ENCODE assay signal across 1 cellular context in genomic region chr6:148342146-148343027, GRCh38.
TF ChIP-seq lines count a peak whose summit lies in the region.

Gene SASH1 (plus strand): TSS chr6:148342838. CDS start chr6:148343068, 230 bp downstream.

TF ChIP-seq in HepG2, 621 proteins besides CTCF, POLR2A, EP300 and RAD21 (continued from another document and continues in another):
- TF ChIP-seq ZBTB39 (CRISPR knock-in tag; IDR thresholded peaks at IDR 0.05): no peak
- no peak for TF ChIP-seq ZNF260 (CRISPR knock-in tag; IDR thresholded peaks at IDR 0.05; ENCODE audit: borderline replicate concordance, low read depth)
- no peak for TF ChIP-seq ONECUT2 (CRISPR knock-in tag; IDR thresholded peaks at IDR 0.05)
- peak; percentile 50; the same call in 1 of the 2 replicates for TF ChIP-seq SPEN (CRISPR knock-in tag; IDR thresholded peaks at IDR 0.05; ENCODE audit: low read depth)
- TF ChIP-seq HMG20A (CRISPR knock-in tag; IDR thresholded peaks at IDR 0.05; ENCODE audit: borderline replicate concordance): peak; percentile 34; the same call in 1 of the 2 replicates
- peak; percentile 54; the same call in 1 of the 2 replicates for TF ChIP-seq ARNTL (CRISPR knock-in tag; IDR thresholded peaks at IDR 0.05)
- no peak; the same call in 1 of the 2 replicates for TF ChIP-seq ZNF775 (CRISPR knock-in tag; IDR thresholded peaks at IDR 0.05; ENCODE audit: borderline replicate concordance)
- 0 out of 2 replicates have a peak, but pooled peaks have one; percentile 69 for TF ChIP-seq IRF2 (CRISPR knock-in tag; IDR thresholded peaks at IDR 0.05)
- no peak for TF ChIP-seq CBFB (CRISPR knock-in tag; IDR thresholded peaks at IDR 0.05)
- TF ChIP-seq NR2F2 (IDR thresholded peaks at IDR 0.05; ENCODE audit: borderline replicate concordance, low read depth): no peak
- no peak for TF ChIP-seq ZBTB14 (CRISPR knock-in tag; IDR thresholded peaks at IDR 0.05)
- TF ChIP-seq TERF1 (CRISPR knock-in tag; IDR thresholded peaks at IDR 0.05): no peak
- TF ChIP-seq ZBTB33 (CRISPR knock-in tag; IDR thresholded peaks at IDR 0.05): no peak
- TF ChIP-seq MTA3 (CRISPR knock-in tag; IDR thresholded peaks at IDR 0.05): no peak
- TF ChIP-seq RAD51 (IDR thresholded peaks at IDR 0.05; ENCODE audit: borderline replicate concordance): no peak
- peak; percentile 38; the same call in 1 of the 2 replicates for TF ChIP-seq ZNF614 (CRISPR knock-in tag; IDR thresholded peaks at IDR 0.05; ENCODE audit: borderline replicate concordance)
- 0 out of 2 replicates have a peak, but pooled peaks have one; percentile 42 for TF ChIP-seq ZNF142 (CRISPR knock-in tag; IDR thresholded peaks at IDR 0.05)
- no peak for TF ChIP-seq ZBTB49 (CRISPR knock-in tag; IDR thresholded peaks at IDR 0.05; ENCODE audit: borderline replicate concordance)
- no peak for TF ChIP-seq HOXA7 (CRISPR knock-in tag; IDR thresholded peaks at IDR 0.05)
- TF ChIP-seq TOE1 (CRISPR knock-in tag; IDR thresholded peaks at IDR 0.05): peak; percentile 55; the same call in 1 of the 2 replicates
- TF ChIP-seq WIZ (CRISPR knock-in tag; IDR thresholded peaks at IDR 0.05): no peak
- TF ChIP-seq MXD4 (CRISPR knock-in tag; IDR thresholded peaks at IDR 0.05): peak; percentile 86
- TF ChIP-seq MLX (CRISPR knock-in tag; IDR thresholded peaks at IDR 0.05): no peak; the same call in 1 of the 2 replicates
- TF ChIP-seq ZNF841 (CRISPR knock-in tag; IDR thresholded peaks at IDR 0.05; ENCODE audit: borderline replicate concordance): no peak
- peak; percentile 54; the same call in 1 of the 2 replicates for TF ChIP-seq NCOR1 (IDR thresholded peaks at IDR 0.05; ENCODE audit: borderline replicate concordance, low read length)
- TF ChIP-seq GATAD1 (CRISPR knock-in tag; IDR thresholded peaks at IDR 0.05): no peak
- TF ChIP-seq PRMT3 (CRISPR knock-in tag; IDR thresholded peaks at IDR 0.05; ENCODE audit: borderline replicate concordance, low read depth): no peak
- peak; percentile 49; the same call in 1 of the 2 replicates for TF ChIP-seq KDM3A (CRISPR knock-in tag; IDR thresholded peaks at IDR 0.05; ENCODE audit: low read depth)
- TF ChIP-seq MYPOP (CRISPR knock-in tag; IDR thresholded peaks at IDR 0.05): peak; percentile 91
- peak; percentile 53; the same call in 1 of the 3 replicates for TF ChIP-seq MXI1 (IDR thresholded peaks at IDR 0.05; ENCODE audit: borderline replicate concordance, low read depth, low read length)
- TF ChIP-seq CENPT (CRISPR knock-in tag; IDR thresholded peaks at IDR 0.05; ENCODE audit: low read depth): no peak
- no peak for TF ChIP-seq ARID3A (IDR thresholded peaks at IDR 0.05; ENCODE audit: low read depth, low read length)
- peak; percentile 53; the same call in 1 of the 2 replicates for TF ChIP-seq KLF12 (CRISPR knock-in tag; IDR thresholded peaks at IDR 0.05; ENCODE audit: borderline replicate concordance)
- peak; percentile 24; the same call in 1 of the 2 replicates for TF ChIP-seq E2F5 (CRISPR knock-in tag; conservative IDR thresholded peaks at IDR 0.05)
- TF ChIP-seq SAFB2 (CRISPR knock-in tag; IDR thresholded peaks at IDR 0.05; ENCODE audit: borderline replicate concordance, low read depth): no peak
- TF ChIP-seq XRCC5 (optimal IDR thresholded peaks at IDR 0.05; ENCODE audit: low read length): peak; percentile 85
- no peak for TF ChIP-seq ATM (IDR thresholded peaks at IDR 0.05; ENCODE audit: borderline replicate concordance)
- peak; percentile 89; the same call in 1 of the 2 replicates for TF ChIP-seq MIER3 (CRISPR knock-in tag; IDR thresholded peaks at IDR 0.05; ENCODE audit: borderline replicate concordance)
- TF ChIP-seq ZNF543 (CRISPR knock-in tag; IDR thresholded peaks at IDR 0.05): peak; percentile 52
- no peak for TF ChIP-seq ZNF564 (CRISPR knock-in tag; IDR thresholded peaks at IDR 0.05)
- no peak for TF ChIP-seq SNAPC2 (CRISPR knock-in tag; IDR thresholded peaks at IDR 0.05)
- TF ChIP-seq ATF1 (CRISPR knock-in tag; IDR thresholded peaks at IDR 0.05): no peak
